In genomic region chr16:12627394-12627793, GRCh38 we compare ENCODE assay signal across 25 cellular contexts.
"Had no signal": no experiment of that assay in that cellular context is flagged by ENCODE, and none has a peak within 500 bp of the region (broad histone marks: within the 10 kb centered on the region; RNA-seq: fewer than 3 reads in every experiment).

No MANE protein-coding gene starts in this region.

- DNase-seq: activated CD4-positive, alpha-beta T cell treated with anti-CD3 and anti-CD28 coated beads for 1 hour; activated CD8-positive, alpha-beta T cell treated with anti-CD3 and anti-CD28 coated beads, Interleukin-2, amount 10 ng/mL, durations not matched to agents 7 days and 5 days; activated naive CD4-positive, alpha-beta T cell treated with anti-CD3 and anti-CD28 coated beads for 36 hours; activated naive CD8-positive, alpha-beta T cell treated with anti-CD3 and anti-CD28 coated beads, Interleukin-2, amount 10 ng/mL, durations not matched to agents 7 days and 5 days; activated T-cell treated with anti-CD3 and anti-CD28 coated beads, Interleukin-2, amount 50 U/mL, for 24 hours; amniotic stem cell; brain microvascular endothelial cell; cortex of kidney; foreskin fibroblast; hippocampal formation; left colon; naive thymus-derived CD8-positive, alpha-beta T cell; occipital lobe; psoas muscle; stimulated activated naive CD4-positive, alpha-beta T cell treated with Interleukin-2 at 50 U/mL for 16 hours; T-helper 17 cell; T1000; WERI-Rb-1 had no signal

- ATAC-seq: activated CD8-positive, alpha-beta T cell treated with anti-CD3 and anti-CD28 coated beads, Interleukin-2, amount 10 ng/mL, durations not matched to agents 7 days and 5 days; esophagus mucosa; left colon; naive thymus-derived CD8-positive, alpha-beta T cell; psoas muscle; T-helper 17 cell had no signal

- H3K9me3 ChIP-seq: psoas muscle had no signal

- H3K4me2 ChIP-seq: neural progenitor cell had no signal

- H3K27ac ChIP-seq: brain microvascular endothelial cell, neural progenitor cell, parathyroid adenoma, psoas muscle, right atrium auricular region, tibial nerve, WERI-Rb-1 had no signal

- FAIRE-seq: astrocyte, keratinocyte had no signal

- H3K4me1 ChIP-seq: neural progenitor cell, parathyroid adenoma, psoas muscle, right atrium auricular region, tibial nerve had no signal

- H3K4me1 Mint-ChIP-seq: activated naive CD8-positive, alpha-beta T cell treated with anti-CD3 and anti-CD28 coated beads, Interleukin-2, amount 10 ng/mL, durations not matched to agents 7 days and 5 days; naive thymus-derived CD8-positive, alpha-beta T cell; neural progenitor cell; T-helper 17 cell had no signal

- H3K27me3 Mint-ChIP-seq: activated naive CD8-positive, alpha-beta T cell treated with anti-CD3 and anti-CD28 coated beads, Interleukin-2, amount 10 ng/mL, durations not matched to agents 7 days and 5 days had no signal

- H3K9me3 Mint-ChIP-seq: activated naive CD4-positive, alpha-beta T cell treated with anti-CD3 and anti-CD28 coated beads for 36 hours; activated naive CD8-positive, alpha-beta T cell treated with anti-CD3 and anti-CD28 coated beads, Interleukin-2, amount 10 ng/mL, durations not matched to agents 7 days and 5 days; activated T-cell treated with anti-CD3 and anti-CD28 coated beads, Interleukin-2, amount 50 U/mL, for 24 hours had no signal

- H3K27ac Mint-ChIP-seq: activated CD8-positive, alpha-beta T cell treated with anti-CD3 and anti-CD28 coated beads, Interleukin-2, amount 10 ng/mL, durations not matched to agents 7 days and 5 days; activated naive CD4-positive, alpha-beta T cell treated with anti-CD3 and anti-CD28 coated beads for 36 hours; activated naive CD8-positive, alpha-beta T cell treated with anti-CD3 and anti-CD28 coated beads, Interleukin-2, amount 10 ng/mL, durations not matched to agents 7 days and 5 days; activated T-cell treated with anti-CD3 and anti-CD28 coated beads, Interleukin-2, amount 50 U/mL, for 24 hours; naive thymus-derived CD8-positive, alpha-beta T cell; neural progenitor cell; T-helper 17 cell had no signal

- H3K36me3 Mint-ChIP-seq: activated naive CD8-positive, alpha-beta T cell treated with anti-CD3 and anti-CD28 coated beads, Interleukin-2, amount 10 ng/mL, durations not matched to agents 7 days and 5 days; naive thymus-derived CD8-positive, alpha-beta T cell; neural progenitor cell had no signal

- H3K4me3 Mint-ChIP-seq: activated CD8-positive, alpha-beta T cell treated with anti-CD3 and anti-CD28 coated beads, Interleukin-2, amount 10 ng/mL, durations not matched to agents 7 days and 5 days; activated naive CD4-positive, alpha-beta T cell treated with anti-CD3 and anti-CD28 coated beads for 36 hours; activated naive CD8-positive, alpha-beta T cell treated with anti-CD3 and anti-CD28 coated beads, Interleukin-2, amount 10 ng/mL, durations not matched to agents 7 days and 5 days; activated T-cell treated with anti-CD3 and anti-CD28 coated beads, Interleukin-2, amount 50 U/mL, for 24 hours; naive thymus-derived CD8-positive, alpha-beta T cell; neural progenitor cell; T-helper 17 cell had no signal

- H3K4me3 ChIP-seq: neural progenitor cell, psoas muscle, right atrium auricular region, tibial nerve had no signal
